In the genomic region with DNA sequence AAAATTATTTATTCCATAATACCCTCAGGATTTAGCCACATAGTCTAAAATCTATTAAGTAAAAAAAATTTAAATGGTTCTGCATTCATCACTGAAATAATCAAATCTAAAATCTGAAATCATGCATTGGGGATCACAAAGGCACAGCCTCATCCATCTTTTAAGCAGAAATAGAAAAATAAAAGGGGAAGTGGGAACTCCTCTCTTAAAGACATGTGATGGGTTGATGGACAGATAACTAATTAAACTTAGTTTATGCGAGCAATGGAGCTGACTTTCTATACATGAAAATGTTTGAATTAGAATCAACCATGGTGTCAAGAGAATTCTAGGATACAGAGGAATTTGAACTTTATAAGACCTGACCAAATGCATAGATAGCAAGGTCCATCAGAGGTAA, we compare ENCODE assay signal across 1 cellular context.
TF ChIP-seq lines count a peak whose summit lies in the region.

No MANE protein-coding gene starts in this region.

TF ChIP-seq in GM12878, 131 proteins besides CTCF, POLR2A, EP300 and RAD21 (continued from another document):
- TF ChIP-seq, protein P1, sequence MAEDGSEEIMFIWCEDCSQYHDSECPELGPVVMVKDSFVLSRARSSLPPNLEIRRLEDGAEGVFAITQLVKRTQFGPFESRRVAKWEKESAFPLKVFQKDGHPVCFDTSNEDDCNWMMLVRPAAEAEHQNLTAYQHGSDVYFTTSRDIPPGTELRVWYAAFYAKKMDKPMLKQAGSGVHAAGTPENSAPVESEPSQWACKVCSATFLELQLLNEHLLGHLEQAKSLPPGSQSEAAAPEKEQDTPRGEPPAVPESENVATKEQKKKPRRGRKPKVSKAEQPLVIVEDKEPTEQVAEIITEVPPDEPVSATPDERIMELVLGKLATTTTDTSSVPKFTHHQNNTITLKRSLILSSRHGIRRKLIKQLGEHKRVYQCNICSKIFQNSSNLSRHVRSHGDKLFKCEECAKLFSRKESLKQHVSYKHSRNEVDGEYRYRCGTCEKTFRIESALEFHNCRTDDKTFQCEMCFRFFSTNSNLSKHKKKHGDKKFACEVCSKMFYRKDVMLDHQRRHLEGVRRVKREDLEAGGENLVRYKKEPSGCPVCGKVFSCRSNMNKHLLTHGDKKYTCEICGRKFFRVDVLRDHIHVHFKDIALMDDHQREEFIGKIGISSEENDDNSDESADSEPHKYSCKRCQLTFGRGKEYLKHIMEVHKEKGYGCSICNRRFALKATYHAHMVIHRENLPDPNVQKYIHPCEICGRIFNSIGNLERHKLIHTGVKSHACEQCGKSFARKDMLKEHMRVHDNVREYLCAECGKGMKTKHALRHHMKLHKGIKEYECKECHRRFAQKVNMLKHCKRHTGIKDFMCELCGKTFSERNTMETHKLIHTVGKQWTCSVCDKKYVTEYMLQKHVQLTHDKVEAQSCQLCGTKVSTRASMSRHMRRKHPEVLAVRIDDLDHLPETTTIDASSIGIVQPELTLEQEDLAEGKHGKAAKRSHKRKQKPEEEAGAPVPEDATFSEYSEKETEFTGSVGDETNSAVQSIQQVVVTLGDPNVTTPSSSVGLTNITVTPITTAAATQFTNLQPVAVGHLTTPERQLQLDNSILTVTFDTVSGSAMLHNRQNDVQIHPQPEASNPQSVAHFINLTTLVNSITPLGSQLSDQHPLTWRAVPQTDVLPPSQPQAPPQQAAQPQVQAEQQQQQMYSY (CRISPR knock-in tag; IDR thresholded peaks at IDR 0.05), result no peak
- TF ChIP-seq, protein P2, sequence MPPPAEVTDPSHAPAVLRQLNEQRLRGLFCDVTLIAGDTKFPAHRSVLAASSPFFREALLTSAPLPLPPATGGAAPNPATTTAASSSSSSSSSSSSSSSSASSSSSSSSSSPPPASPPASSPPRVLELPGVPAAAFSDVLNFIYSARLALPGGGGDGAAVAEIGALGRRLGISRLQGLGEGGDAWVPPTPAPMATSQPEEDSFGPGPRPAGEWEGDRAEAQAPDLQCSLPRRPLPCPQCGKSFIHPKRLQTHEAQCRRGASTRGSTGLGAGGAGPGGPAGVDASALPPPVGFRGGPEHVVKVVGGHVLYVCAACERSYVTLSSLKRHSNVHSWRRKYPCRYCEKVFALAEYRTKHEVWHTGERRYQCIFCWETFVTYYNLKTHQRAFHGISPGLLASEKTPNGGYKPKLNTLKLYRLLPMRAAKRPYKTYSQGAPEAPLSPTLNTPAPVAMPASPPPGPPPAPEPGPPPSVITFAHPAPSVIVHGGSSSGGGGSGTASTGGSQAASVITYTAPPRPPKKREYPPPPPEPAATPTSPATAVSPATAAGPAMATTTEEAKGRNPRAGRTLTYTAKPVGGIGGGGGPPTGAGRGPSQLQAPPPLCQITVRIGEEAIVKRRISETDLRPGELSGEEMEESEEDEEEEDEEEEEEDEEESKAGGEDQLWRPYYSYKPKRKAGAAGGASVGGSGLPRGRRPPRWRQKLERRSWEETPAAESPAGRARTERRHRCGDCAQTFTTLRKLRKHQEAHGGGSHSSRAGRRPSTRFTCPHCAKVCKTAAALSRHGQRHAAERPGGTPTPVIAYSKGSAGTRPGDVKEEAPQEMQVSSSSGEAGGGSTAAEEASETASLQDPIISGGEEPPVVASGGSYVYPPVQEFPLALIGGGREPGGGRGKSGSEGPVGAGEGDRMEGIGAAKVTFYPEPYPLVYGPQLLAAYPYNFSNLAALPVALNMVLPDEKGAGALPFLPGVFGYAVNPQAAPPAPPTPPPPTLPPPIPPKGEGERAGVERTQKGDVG (CRISPR knock-in tag; IDR thresholded peaks at IDR 0.05), result no peak
- TF ChIP-seq POU2F2 (IDR thresholded peaks at IDR 0.05; ENCODE audit: borderline replicate concordance, low read depth, low read length) (no peak), ZBED1 (IDR thresholded peaks at IDR 0.05; ENCODE audit: borderline replicate concordance) (no peak), NFIC (IDR thresholded peaks at IDR 0.05; ENCODE audit: low read depth, low read length) (no peak), SPI1 (IDR thresholded peaks at IDR 0.05; ENCODE audit: borderline replicate concordance, insufficient read depth, low read depth, low read length) (peak; percentile 83)
- TF ChIP-seq, protein P3, sequence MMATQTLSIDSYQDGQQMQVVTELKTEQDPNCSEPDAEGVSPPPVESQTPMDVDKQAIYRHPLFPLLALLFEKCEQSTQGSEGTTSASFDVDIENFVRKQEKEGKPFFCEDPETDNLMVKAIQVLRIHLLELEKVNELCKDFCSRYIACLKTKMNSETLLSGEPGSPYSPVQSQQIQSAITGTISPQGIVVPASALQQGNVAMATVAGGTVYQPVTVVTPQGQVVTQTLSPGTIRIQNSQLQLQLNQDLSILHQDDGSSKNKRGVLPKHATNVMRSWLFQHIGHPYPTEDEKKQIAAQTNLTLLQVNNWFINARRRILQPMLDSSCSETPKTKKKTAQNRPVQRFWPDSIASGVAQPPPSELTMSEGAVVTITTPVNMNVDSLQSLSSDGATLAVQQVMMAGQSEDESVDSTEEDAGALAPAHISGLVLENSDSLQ (IDR thresholded peaks at IDR 0.05), result peak; percentile 64
